ENCODE assay signal across 1 cellular context in genomic region chrX:84153538-84153937, GRCh38.
TF ChIP-seq lines count a peak whose summit lies in the region.

No MANE protein-coding gene starts in this region.

TF ChIP-seq in IMR-90, 13 proteins besides CTCF, POLR2A, EP300 and RAD21 (continued from another document):
- TF ChIP-seq ELK1 (IDR thresholded peaks at IDR 0.05; ENCODE audit: borderline replicate concordance, low read depth, low read length) (no peak), CEBPB (IDR thresholded peaks at IDR 0.05; ENCODE audit: low read depth, low read length) (no peak), MAFK (IDR thresholded peaks at IDR 0.05; ENCODE audit: low read depth, low read length) (no peak), CHD1 (IDR thresholded peaks at IDR 0.05; ENCODE audit: low read depth, low read length) (no peak), SMC3 (IDR thresholded peaks at IDR 0.05; ENCODE audit: low read depth, low read length) (no peak), USF2 (IDR thresholded peaks at IDR 0.05; ENCODE audit: low read depth, low read length) (no peak), RCOR1 (IDR thresholded peaks at IDR 0.05; ENCODE audit: insufficient replicate concordance, low read length) (no peak), MAZ (IDR thresholded peaks at IDR 0.05; ENCODE audit: borderline replicate concordance, low read depth, low read length) (no peak), NFE2L2 (IDR thresholded peaks at IDR 0.05; ENCODE audit: low read depth, low read length) (no peak)
